ENCODE assay signal across 1 cellular context in genomic region chr12:53049582-53050318, GRCh38.
A peak's percentile ranks its signal among the peaks of the same experiment; 100 is the strongest.
TF ChIP-seq lines count a peak whose summit lies in the region.

A gene with protein sequence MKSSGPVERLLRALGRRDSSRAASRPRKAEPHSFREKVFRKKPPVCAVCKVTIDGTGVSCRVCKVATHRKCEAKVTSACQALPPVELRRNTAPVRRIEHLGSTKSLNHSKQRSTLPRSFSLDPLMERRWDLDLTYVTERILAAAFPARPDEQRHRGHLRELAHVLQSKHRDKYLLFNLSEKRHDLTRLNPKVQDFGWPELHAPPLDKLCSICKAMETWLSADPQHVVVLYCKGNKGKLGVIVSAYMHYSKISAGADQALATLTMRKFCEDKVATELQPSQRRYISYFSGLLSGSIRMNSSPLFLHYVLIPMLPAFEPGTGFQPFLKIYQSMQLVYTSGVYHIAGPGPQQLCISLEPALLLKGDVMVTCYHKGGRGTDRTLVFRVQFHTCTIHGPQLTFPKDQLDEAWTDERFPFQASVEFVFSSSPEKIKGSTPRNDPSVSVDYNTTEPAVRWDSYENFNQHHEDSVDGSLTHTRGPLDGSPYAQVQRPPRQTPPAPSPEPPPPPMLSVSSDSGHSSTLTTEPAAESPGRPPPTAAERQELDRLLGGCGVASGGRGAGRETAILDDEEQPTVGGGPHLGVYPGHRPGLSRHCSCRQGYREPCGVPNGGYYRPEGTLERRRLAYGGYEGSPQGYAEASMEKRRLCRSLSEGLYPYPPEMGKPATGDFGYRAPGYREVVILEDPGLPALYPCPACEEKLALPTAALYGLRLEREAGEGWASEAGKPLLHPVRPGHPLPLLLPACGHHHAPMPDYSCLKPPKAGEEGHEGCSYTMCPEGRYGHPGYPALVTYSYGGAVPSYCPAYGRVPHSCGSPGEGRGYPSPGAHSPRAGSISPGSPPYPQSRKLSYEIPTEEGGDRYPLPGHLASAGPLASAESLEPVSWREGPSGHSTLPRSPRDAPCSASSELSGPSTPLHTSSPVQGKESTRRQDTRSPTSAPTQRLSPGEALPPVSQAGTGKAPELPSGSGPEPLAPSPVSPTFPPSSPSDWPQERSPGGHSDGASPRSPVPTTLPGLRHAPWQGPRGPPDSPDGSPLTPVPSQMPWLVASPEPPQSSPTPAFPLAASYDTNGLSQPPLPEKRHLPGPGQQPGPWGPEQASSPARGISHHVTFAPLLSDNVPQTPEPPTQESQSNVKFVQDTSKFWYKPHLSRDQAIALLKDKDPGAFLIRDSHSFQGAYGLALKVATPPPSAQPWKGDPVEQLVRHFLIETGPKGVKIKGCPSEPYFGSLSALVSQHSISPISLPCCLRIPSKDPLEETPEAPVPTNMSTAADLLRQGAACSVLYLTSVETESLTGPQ (N-terminal part only) (plus strand): TSS chr12:53050065. CDS start chr12:53050186, 121 bp downstream.

TF ChIP-seq in HepG2, 621 proteins besides CTCF, POLR2A, EP300 and RAD21 (continued from another document and continues in another):
- TF ChIP-seq SP1 (IDR thresholded peaks at IDR 0.05) (no peak), SP1 (CRISPR knock-in tag; IDR thresholded peaks at IDR 0.05) (no peak; the same call in 1 of the 2 replicates), RERE (CRISPR knock-in tag; IDR thresholded peaks at IDR 0.05; ENCODE audit: low read depth) (no peak), NFE2 (CRISPR knock-in tag; IDR thresholded peaks at IDR 0.05) (no peak), ZNF782 (CRISPR knock-in tag; IDR thresholded peaks at IDR 0.05; ENCODE audit: borderline replicate concordance) (no peak), CBFB (CRISPR knock-in tag; IDR thresholded peaks at IDR 0.05) (no peak), CENPT (CRISPR knock-in tag; IDR thresholded peaks at IDR 0.05; ENCODE audit: low read depth) (no peak), GABPA (IDR thresholded peaks at IDR 0.05; ENCODE audit: low read depth, low read length) (no peak), GABPA (CRISPR knock-in tag; IDR thresholded peaks at IDR 0.05; ENCODE audit: low read depth) (peak; percentile 73; the same call in 1 of the 2 replicates), ZZZ3 (CRISPR knock-in tag; IDR thresholded peaks at IDR 0.05; ENCODE audit: borderline replicate concordance) (no peak), NCOR1 (IDR thresholded peaks at IDR 0.05; ENCODE audit: borderline replicate concordance, low read length) (no peak), TRIM22 (IDR thresholded peaks at IDR 0.05) (no peak), ZNF616 (CRISPR knock-in tag; IDR thresholded peaks at IDR 0.05; ENCODE audit: low read depth) (0 out of 2 replicates have a peak, but pooled peaks have one; percentile 70), CEBPB (IDR thresholded peaks at IDR 0.05; ENCODE audit: borderline replicate concordance, low read depth, low read length) (no peak), NCOA2 (CRISPR knock-in tag; IDR thresholded peaks at IDR 0.05) (peak; percentile 8; the same call in 1 of the 2 replicates), ZNF101 (CRISPR knock-in tag; IDR thresholded peaks at IDR 0.05; ENCODE audit: borderline replicate concordance, low read depth) (no peak), FLYWCH1 (CRISPR knock-in tag; IDR thresholded peaks at IDR 0.05) (no peak), TBL1XR1 (IDR thresholded peaks at IDR 0.05; ENCODE audit: borderline replicate concordance, low read length, partially characterized antibody) (no peak), CREM (IDR thresholded peaks at IDR 0.05) (no peak; the same call in 1 of the 2 replicates), CREM (CRISPR knock-in tag; IDR thresholded peaks at IDR 0.05) (no peak), ZNF562 (CRISPR knock-in tag; IDR thresholded peaks at IDR 0.05; ENCODE audit: borderline replicate concordance) (no peak), PAWR (CRISPR knock-in tag; IDR thresholded peaks at IDR 0.05; ENCODE audit: borderline replicate concordance) (no peak), RBFOX2 (IDR thresholded peaks at IDR 0.05; ENCODE audit: low read depth, low read length) (peak; percentile 88), ZSCAN9 (CRISPR knock-in tag; IDR thresholded peaks at IDR 0.05; ENCODE audit: borderline replicate concordance) (no peak), ZNF644 (CRISPR knock-in tag; IDR thresholded peaks at IDR 0.05; ENCODE audit: low read depth) (no peak), CENPX (CRISPR knock-in tag; IDR thresholded peaks at IDR 0.05) (no peak), SNAI1 (CRISPR knock-in tag; IDR thresholded peaks at IDR 0.05; ENCODE audit: borderline replicate concordance) (no peak), EED (CRISPR knock-in tag; IDR thresholded peaks at IDR 0.05) (no peak), ZHX2 (IDR thresholded peaks at IDR 0.05; ENCODE audit: low read depth) (no peak), ZHX2 (CRISPR knock-in tag; IDR thresholded peaks at IDR 0.05; ENCODE audit: borderline replicate concordance) (no peak; the same call in 1 of the 2 replicates), HCFC1 (IDR thresholded peaks at IDR 0.05; ENCODE audit: low read depth, low read length) (no peak), GABPB1 (CRISPR knock-in tag; IDR thresholded peaks at IDR 0.05) (peak; percentile 73)
- TF ChIP-seq, protein P1, sequence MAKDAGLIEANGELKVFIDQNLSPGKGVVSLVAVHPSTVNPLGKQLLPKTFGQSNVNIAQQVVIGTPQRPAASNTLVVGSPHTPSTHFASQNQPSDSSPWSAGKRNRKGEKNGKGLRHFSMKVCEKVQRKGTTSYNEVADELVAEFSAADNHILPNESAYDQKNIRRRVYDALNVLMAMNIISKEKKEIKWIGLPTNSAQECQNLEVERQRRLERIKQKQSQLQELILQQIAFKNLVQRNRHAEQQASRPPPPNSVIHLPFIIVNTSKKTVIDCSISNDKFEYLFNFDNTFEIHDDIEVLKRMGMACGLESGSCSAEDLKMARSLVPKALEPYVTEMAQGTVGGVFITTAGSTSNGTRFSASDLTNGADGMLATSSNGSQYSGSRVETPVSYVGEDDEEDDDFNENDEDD (CRISPR knock-in tag; IDR thresholded peaks at IDR 0.05; ENCODE audit: borderline replicate concordance) = peak; percentile 57; the same call in 1 of the 2 replicates
- TF ChIP-seq, protein P2, sequence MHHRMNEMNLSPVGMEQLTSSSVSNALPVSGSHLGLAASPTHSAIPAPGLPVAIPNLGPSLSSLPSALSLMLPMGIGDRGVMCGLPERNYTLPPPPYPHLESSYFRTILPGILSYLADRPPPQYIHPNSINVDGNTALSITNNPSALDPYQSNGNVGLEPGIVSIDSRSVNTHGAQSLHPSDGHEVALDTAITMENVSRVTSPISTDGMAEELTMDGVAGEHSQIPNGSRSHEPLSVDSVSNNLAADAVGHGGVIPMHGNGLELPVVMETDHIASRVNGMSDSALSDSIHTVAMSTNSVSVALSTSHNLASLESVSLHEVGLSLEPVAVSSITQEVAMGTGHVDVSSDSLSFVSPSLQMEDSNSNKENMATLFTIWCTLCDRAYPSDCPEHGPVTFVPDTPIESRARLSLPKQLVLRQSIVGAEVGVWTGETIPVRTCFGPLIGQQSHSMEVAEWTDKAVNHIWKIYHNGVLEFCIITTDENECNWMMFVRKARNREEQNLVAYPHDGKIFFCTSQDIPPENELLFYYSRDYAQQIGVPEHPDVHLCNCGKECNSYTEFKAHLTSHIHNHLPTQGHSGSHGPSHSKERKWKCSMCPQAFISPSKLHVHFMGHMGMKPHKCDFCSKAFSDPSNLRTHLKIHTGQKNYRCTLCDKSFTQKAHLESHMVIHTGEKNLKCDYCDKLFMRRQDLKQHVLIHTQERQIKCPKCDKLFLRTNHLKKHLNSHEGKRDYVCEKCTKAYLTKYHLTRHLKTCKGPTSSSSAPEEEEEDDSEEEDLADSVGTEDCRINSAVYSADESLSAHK (CRISPR knock-in tag; IDR thresholded peaks at IDR 0.05; ENCODE audit: borderline replicate concordance) = no peak
